In the genomic region with DNA sequence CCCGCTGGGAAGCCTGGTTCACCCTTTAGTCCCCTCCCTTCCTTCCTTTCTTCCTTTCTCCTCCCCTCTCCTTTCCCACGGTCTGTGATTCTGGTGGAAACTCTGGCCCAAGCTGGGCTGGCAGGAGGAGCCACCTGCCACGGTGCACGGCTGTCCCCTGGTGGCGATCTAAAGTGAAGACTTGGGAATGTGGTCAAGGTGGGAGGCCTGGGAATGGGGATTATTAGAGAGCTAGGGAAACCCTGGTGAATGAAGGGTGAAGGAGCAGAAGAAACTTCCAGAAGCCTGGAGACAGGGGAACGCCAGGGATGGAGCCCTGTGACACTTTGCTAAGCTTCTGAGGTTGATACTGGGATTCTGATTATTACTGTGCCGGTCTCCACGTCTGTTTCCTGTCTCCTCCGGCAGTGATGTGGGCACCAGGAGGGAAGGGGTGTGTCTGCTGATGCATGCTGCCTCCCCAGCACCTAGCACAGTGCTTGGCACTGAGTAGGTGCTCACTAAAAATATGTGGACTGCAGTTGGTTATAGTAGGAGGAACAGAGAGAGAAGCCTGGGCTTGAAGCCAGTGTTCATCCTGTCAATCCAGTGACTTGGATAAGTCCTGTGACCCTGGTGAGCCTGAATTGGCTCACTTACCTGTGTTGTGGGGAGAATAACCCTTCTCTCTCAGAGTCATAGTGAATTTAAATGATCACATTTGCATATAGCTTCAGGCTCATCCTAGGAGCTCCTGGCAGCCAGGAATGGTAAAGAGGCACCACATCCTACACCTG, we compare ENCODE assay signal across 1 cellular context.
TF ChIP-seq lines count a peak whose summit lies in the region.

No MANE protein-coding gene starts in this region.

TF ChIP-seq in neural cell, 6 proteins besides CTCF, POLR2A, EP300 and RAD21 (continued from another document):
- TF ChIP-seq, protein P1, sequence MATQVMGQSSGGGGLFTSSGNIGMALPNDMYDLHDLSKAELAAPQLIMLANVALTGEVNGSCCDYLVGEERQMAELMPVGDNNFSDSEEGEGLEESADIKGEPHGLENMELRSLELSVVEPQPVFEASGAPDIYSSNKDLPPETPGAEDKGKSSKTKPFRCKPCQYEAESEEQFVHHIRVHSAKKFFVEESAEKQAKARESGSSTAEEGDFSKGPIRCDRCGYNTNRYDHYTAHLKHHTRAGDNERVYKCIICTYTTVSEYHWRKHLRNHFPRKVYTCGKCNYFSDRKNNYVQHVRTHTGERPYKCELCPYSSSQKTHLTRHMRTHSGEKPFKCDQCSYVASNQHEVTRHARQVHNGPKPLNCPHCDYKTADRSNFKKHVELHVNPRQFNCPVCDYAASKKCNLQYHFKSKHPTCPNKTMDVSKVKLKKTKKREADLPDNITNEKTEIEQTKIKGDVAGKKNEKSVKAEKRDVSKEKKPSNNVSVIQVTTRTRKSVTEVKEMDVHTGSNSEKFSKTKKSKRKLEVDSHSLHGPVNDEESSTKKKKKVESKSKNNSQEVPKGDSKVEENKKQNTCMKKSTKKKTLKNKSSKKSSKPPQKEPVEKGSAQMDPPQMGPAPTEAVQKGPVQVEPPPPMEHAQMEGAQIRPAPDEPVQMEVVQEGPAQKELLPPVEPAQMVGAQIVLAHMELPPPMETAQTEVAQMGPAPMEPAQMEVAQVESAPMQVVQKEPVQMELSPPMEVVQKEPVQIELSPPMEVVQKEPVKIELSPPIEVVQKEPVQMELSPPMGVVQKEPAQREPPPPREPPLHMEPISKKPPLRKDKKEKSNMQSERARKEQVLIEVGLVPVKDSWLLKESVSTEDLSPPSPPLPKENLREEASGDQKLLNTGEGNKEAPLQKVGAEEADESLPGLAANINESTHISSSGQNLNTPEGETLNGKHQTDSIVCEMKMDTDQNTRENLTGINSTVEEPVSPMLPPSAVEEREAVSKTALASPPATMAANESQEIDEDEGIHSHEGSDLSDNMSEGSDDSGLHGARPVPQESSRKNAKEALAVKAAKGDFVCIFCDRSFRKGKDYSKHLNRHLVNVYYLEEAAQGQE (IDR thresholded peaks at IDR 0.05; ENCODE audit: borderline replicate concordance): no peak
- TF ChIP-seq POLR2AphosphoS5 (IDR thresholded peaks at IDR 0.05): no peak
